ENCODE assay signal across 21 cellular contexts in genomic region chr5:31711363-31711762, GRCh38.
"Had no signal": no experiment of that assay in that cellular context is flagged by ENCODE, and none has a peak within 500 bp of the region (broad histone marks: within the 10 kb centered on the region; RNA-seq: fewer than 3 reads in every experiment).

No MANE protein-coding gene starts in this region.

- FAIRE-seq: endometrium, pancreas had no signal

- H3K4me3 ChIP-seq: esophagus squamous epithelium, lung, pancreas, smooth muscle cell, stomach, thyroid gland had no signal

- H3K9me3 ChIP-seq: esophagus squamous epithelium, neutrophil, pancreas, stomach, thyroid gland had no signal

- H3K27ac ChIP-seq: esophagus squamous epithelium, neutrophil, pancreas, stomach, thyroid gland had no signal

- H3K27me3 ChIP-seq: esophagus squamous epithelium, neutrophil, pancreas, stomach, thyroid gland had no signal

- DNase-seq: cortex of kidney; effector memory CD8-positive, alpha-beta T cell; erythroblast; esophagus squamous epithelium; foreskin melanocyte; glutamatergic neuron; left cardiac atrium; natural killer cell; pancreas; stimulated activated CD4-positive, alpha-beta T cell treated with anti-CD3 and anti-CD28 coated beads, Interleukin-12 subunit alpha, Interleukin-12 subunit beta, amount 100 ng/mL, for 4 hours; stimulated activated CD4-positive, alpha-beta T cell treated with anti-CD3 and anti-CD28 coated beads, Interleukin-1b, Interleukin-23, amount 100 ng/mL, for 48 hours; stimulated activated CD4-positive, alpha-beta T cell treated with anti-CD3 and anti-CD28 coated beads, Interleukin-4, amount 100 ng/mL, for 1 hour; stimulated activated CD8-positive, alpha-beta memory T cell treated with anti-CD3 and anti-CD28 coated beads, Interleukin-4, amount 100 ng/mL, for 48 hours; stimulated activated naive CD4-positive, alpha-beta T cell treated with Interleukin-2 at 50 U/mL for 16 hours; stomach; thyroid gland; trophoblast cell had no signal

- H3K36me3 ChIP-seq: esophagus squamous epithelium, neutrophil, pancreas, stomach, thyroid gland had no signal

- ATAC-seq: effector memory CD8-positive, alpha-beta T cell; natural killer cell; pancreas had no signal

- H3K4me2 ChIP-seq: smooth muscle cell had no signal

- H3K4me1 ChIP-seq: pancreas, stomach, thyroid gland had no signal
